8 cellular contexts compared by ENCODE assay signal in the genomic region with DNA sequence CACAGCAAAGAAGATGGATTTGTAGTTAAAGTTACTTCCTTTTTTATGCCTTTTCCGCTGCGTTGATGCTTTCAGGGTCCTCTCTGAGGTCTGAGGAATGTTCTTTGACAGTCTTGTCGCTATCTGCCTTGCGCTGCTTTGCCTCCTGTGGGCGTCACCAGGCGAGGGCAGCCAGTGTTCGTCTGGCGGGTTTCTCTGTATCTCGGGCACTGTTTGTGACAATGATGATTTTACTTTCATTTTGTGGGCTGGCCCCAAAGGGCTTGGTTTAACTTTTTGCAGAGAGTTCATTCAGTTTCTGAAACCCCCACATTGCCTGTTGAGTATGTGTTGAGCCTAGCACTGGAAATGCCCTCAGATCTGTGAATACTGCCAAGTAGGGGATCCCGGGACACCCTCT. TPM values are rescaled to one million over a fixed set of nuclear protein-coding genes. Genes with fewer than 3 reads are reported as not detected.
DNase-seq lines count a peak whose midpoint lies in the region; ATAC-seq and TF ChIP-seq lines count a peak whose summit lies in the region.

No MANE protein-coding gene starts in this region.

- H4K20me1 ChIP-seq in OCI-LY1 (ENCODE audit: insufficient read depth, low read length) = no peaks in the 10 kb centered on the region

- H3K4me2 ChIP-seq in OCI-LY1 (ENCODE audit: low read length) = peak overlapping the region; percentile 76

- peak overlapping the region; percentile 60 for H3K4me3 ChIP-seq in OCI-LY1 (ENCODE audit: low read depth, low read length, poor library complexity, severe bottlenecking)
- peak overlapping the region; percentile 34 for H3K4me3 ChIP-seq in mononuclear cell (ENCODE audit: low read length)

- H3K36me3 ChIP-seq in OCI-LY1 (ENCODE audit: insufficient read depth, low read length) = peaks cover 18% of the 10 kb centered on the region; the same call in 1 of the 2 replicates

- no peaks in the 10 kb centered on the region for H3K9me3 ChIP-seq in OCI-LY1 (ENCODE audit: low read length)
- H3K9me3 ChIP-seq in mononuclear cell (ENCODE audit: low read depth, low read length) = no peaks in the 10 kb centered on the region

- H3K9me2 ChIP-seq in OCI-LY1 (ENCODE audit: low read depth, low read length) = no peaks in the 10 kb centered on the region

- H3K27me3 ChIP-seq in OCI-LY1 (ENCODE audit: insufficient read depth, low read length) (no peaks in the 10 kb centered on the region), mononuclear cell (ENCODE audit: insufficient read depth, low read length) (no peaks in the 10 kb centered on the region)

- TF ChIP-seq CTCF in OCI-LY1 (IDR thresholded peaks at IDR 0.05; ENCODE audit: low read length) = no peak

- peak; percentile 70 for ATAC-seq in GM21717 (IDR thresholded peaks at IDR 0.05; ENCODE audit: unreplicated experiment)

- no peaks in the 10 kb centered on the region for H3K79me2 ChIP-seq in OCI-LY1 (ENCODE audit: insufficient read depth, low read length)

- H3K9ac ChIP-seq in OCI-LY1 (ENCODE audit: low read length) = peak overlapping the region; percentile 58

- no peak overlapping the region for H2AFZ ChIP-seq in OCI-LY1 (ENCODE audit: low read length)

- H3K4me1 ChIP-seq in OCI-LY1 (ENCODE audit: insufficient read depth, low read length, severe bottlenecking) (peaks cover 30% of the 10 kb centered on the region), mononuclear cell (ENCODE audit: insufficient read depth, low read length) (peaks cover 23% of the 10 kb centered on the region)

- peak; percentile 58 for DNase-seq in CD1c-positive myeloid dendritic cell (ENCODE audit: extremely low spot score)
- DNase-seq in activated gamma-delta T cell treated with Interleukin-2 at 50 U/mL for 16 hours = peak; percentile 65
- peak; percentile 75 for DNase-seq in stimulated activated naive CD4-positive, alpha-beta T cell treated with Interleukin-2 at 50 U/mL for 16 hours (lab: John Stamatoyannopoulos, UW)
- DNase-seq in Ammon's horn (ENCODE audit: low spot score) = no peak
- DNase-seq in RKO (ENCODE audit: low spot score) = no peak

- H3K27ac ChIP-seq in OCI-LY1 (ENCODE audit: low read depth, low read length, poor library complexity, severe bottlenecking) = peak overlapping the region; percentile 24

- H3F3A ChIP-seq in OCI-LY1 (ENCODE audit: insufficient read depth, low read length) = no peaks in the 10 kb centered on the region

RNA-seq across cellular contexts. Expression of a gene that starts 24.6 kb away (rescaled TPM):
- 42.7 TPM for total RNA-seq in mononuclear cell

Comparison
In these comparisons a context has a peak if more than half of its experiments do, and no peak if none do; other contexts are left out.
1. DNase-seq: peak in CD1c-positive myeloid dendritic cell (single experiment), activated gamma-delta T cell treated with Interleukin-2 at 50 U/mL for 16 hours (single experiment) and stimulated activated naive CD4-positive, alpha-beta T cell treated with Interleukin-2 at 50 U/mL for 16 hours (single experiment); none in Ammon's horn (single experiment) and RKO (single experiment).